Comparison of ENCODE assay signal across 31 cellular contexts in genomic region chr6:119842191-119842590, GRCh38.
"Had no signal": no experiment of that assay in that cellular context is flagged by ENCODE, and none has a peak within 500 bp of the region (broad histone marks: within the 10 kb centered on the region; RNA-seq: fewer than 3 reads in every experiment).

No MANE protein-coding gene starts in this region.

- H2AFZ ChIP-seq: PC-9 had no signal

- H3K4me1 ChIP-seq: SJCRH30 had no signal

- H3K27ac ChIP-seq: PC-9, RWPE1, SJCRH30, SK-N-MC had no signal

- H3K36me3 ChIP-seq: SJCRH30 had no signal

- DNase-seq: Kasumi-1, KG1, NCI-H1048, NCI-H1092 treated with DMSO at 0.1 percent for 48 hours, NCI-H1105 treated with DMSO at 0.1 percent for 48 hours, NCI-H1417, NCI-H1436, NCI-H146, NCI-H1694, NCI-H187, NCI-H1930, NCI-H2029 treated with DMSO at 0.1 percent for 48 hours, NCI-H2081 treated with DMSO at 0.1 percent for 48 hours, NCI-H2107, NCI-H2171, NCI-H226, NCI-H446 treated with DMSO at 0.1 percent for 48 hours, NCI-H510A, NCI-H526, NCI-H69, NCI-H748 treated with DMSO at 0.1 percent for 48 hours, NCI-H82, PC-9, SHP77, SIG-M5, SJCRH30 had no signal

- ATAC-seq: Panc1, Right ventricle myocardium inferior, SK-N-SH treated with all-trans-retinoic acid at 6 μM for 48 hours had no signal

- H3K4me2 ChIP-seq: PC-9 had no signal

- H3K9me3 ChIP-seq: SJCRH30 had no signal

- H3K4me3 ChIP-seq: PC-9, SJCRH30, SK-N-MC had no signal

- H3K27me3 ChIP-seq: SJCRH30 had no signal
